ENCODE assay signal across 19 cellular contexts in the genomic region with DNA sequence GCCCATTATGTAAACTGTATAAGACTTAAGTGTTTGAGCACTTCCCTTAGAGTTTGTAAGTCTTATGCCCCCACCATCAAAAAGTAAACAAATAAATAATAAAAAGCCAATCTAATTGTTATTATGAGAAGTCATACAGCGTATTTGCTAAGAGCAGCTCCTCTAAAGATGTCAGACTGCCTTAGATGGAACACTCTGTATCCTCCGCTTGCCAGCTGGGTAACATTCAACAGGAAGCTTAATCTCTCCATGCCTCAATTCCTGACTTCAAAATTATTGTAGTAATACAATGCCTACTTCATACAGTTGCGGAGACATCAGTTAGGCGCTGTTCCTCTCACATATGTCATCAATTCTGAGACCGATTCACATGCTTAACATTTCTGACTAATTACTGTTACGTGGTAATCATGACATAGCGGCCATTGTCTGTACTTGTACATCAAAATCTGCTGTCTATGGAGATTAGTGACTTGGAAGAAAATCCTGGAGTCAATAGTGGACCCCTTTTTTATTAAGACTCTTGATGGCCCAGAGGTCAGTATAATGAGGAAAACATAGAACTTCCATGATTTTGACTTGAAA.
DNase-seq lines count a peak whose midpoint lies in the region; ATAC-seq and TF ChIP-seq lines count a peak whose summit lies in the region.
"Had no signal": no experiment of that assay in that cellular context is flagged by ENCODE, and none has a peak within 500 bp of the region (broad histone marks: within the 10 kb centered on the region; RNA-seq: fewer than 3 reads in every experiment).

No MANE protein-coding gene starts in this region.

- peaks cover 2% of the 10 kb centered on the region for H3K36me3 Mint-ChIP-seq in T-helper 17 cell (ENCODE audit: low read depth)

- H3K36me3 ChIP-seq in right atrium auricular region (no peaks in the 10 kb centered on the region), testis (ENCODE audit: low read depth, missing control alignments) (no peaks in the 10 kb centered on the region)

- H3K4me3 Mint-ChIP-seq in T-helper 17 cell, result no peak overlapping the region

- 89% methylated on average over 7 of the region's 7 CpGs for WGBS in right cardiac atrium
- whole genome bisulfite sequencing in testis, 2 donors, result 87 to 90% methylated on average over 7 of the region's 7 CpGs

- no peak overlapping the region for H3K27ac Mint-ChIP-seq in T-helper 17 cell

- DNase-seq in NCI-H2029 (lab: John Stamatoyannopoulos, UW), result peak; percentile 9
- no peak for DNase-seq in NCI-H2029 treated with DMSO at 0.1 percent for 48 hours (lab: John Stamatoyannopoulos, UW)
- DNase-seq in right cardiac atrium, result peak in 1 of 3 donors; percentile 31
- DNase-seq in right atrium auricular region (ENCODE audit: low spot score), result no peak
- peak; percentile 52 for DNase-seq in epithelial cell of esophagus (ENCODE audit: low read depth)
- peak; percentile 52 for DNase-seq in testis
- no peak for DNase-seq in T1000 (lab: John Stamatoyannopoulos, UW)
- no peak for DNase-seq in T-helper 17 cell
- DNase-seq: Calu3, GF-D8, GOT3, HCEC 1CT, Kasumi-1, NCI-H2081, NCI-H526, NCI-H82, RPMI8226, SHP77 treated with DMSO at 0.1 percent for 48 hours had no signal

- no peak overlapping the region for H3K27ac ChIP-seq in right cardiac atrium (ENCODE audit: low read length)
- no peak overlapping the region for H3K27ac ChIP-seq in right atrium auricular region
- no peak overlapping the region for H3K27ac ChIP-seq in testis

- H3K27me3 ChIP-seq in right cardiac atrium (ENCODE audit: control insufficient read depth, insufficient read depth) (no peaks in the 10 kb centered on the region), right atrium auricular region (no peaks in the 10 kb centered on the region), testis (no peaks in the 10 kb centered on the region)

- H3K27me3 Mint-ChIP-seq in T-helper 17 cell, result no peaks in the 10 kb centered on the region

- peak; percentile 39 to 78 for ATAC-seq in right cardiac atrium
- no peak for ATAC-seq in T-helper 17 cell
- ATAC-seq: K562 had no signal

- no peak for TF ChIP-seq POLR2A in testis (IDR thresholded peaks at IDR 0.05)

- TF ChIP-seq CTCF in right atrium auricular region (IDR thresholded peaks at IDR 0.05) (no peak), epithelial cell of esophagus (IDR thresholded peaks at IDR 0.05; ENCODE audit: insufficient read depth, low read depth, low read length, missing control alignments) (no peak), testis (IDR thresholded peaks at IDR 0.05) (no peak)

- H3K4me1 Mint-ChIP-seq in T-helper 17 cell, result peaks cover 11% of the 10 kb centered on the region

- H3K4me1 ChIP-seq in right cardiac atrium (ENCODE audit: control insufficient read depth, insufficient read depth, low read length) (peaks cover 2% of the 10 kb centered on the region), right atrium auricular region (peaks cover 0 to 17% of the 10 kb centered on the region in 2 donors), testis (no peaks in the 10 kb centered on the region)

- intact Hi-C loops in right cardiac atrium (cut with DNase I), result no loop called here
- intact Hi-C loops in testis (cut with DNase I; ENCODE audit: low total_unique reads), result no loop called here

- no peaks in the 10 kb centered on the region for H3K9me3 ChIP-seq in right cardiac atrium (ENCODE audit: control insufficient read depth, low read length)
- H3K9me3 ChIP-seq in right atrium auricular region, result no peaks in the 10 kb centered on the region
- no peaks in the 10 kb centered on the region for H3K9me3 ChIP-seq in testis
- no peaks in the 10 kb centered on the region for H3K9me3 ChIP-seq in T-helper 17 cell (ENCODE audit: control insufficient read depth, low read length, poor library complexity, severe bottlenecking)

- H3K4me3 ChIP-seq in right cardiac atrium (ENCODE audit: low read length) (no peak overlapping the region), right atrium auricular region (no peak overlapping the region), epithelial cell of esophagus (ENCODE audit: low read length) (no peak overlapping the region), testis (no peak overlapping the region)
- H3K4me3 ChIP-seq: K562 had no signal

Comparison
In these comparisons a context has a peak if more than half of its experiments do, and no peak if none do; other contexts are left out.
1. DNase-seq: peak in NCI-H2029 (single experiment), epithelial cell of esophagus (single experiment) and testis (single experiment); none in NCI-H2029 treated with DMSO at 0.1 percent for 48 hours (single experiment), right atrium auricular region (single experiment), T1000 (single experiment) and T-helper 17 cell (0 of 3).